Comparison of ENCODE assay signal across 9 cellular contexts in the genomic region with DNA sequence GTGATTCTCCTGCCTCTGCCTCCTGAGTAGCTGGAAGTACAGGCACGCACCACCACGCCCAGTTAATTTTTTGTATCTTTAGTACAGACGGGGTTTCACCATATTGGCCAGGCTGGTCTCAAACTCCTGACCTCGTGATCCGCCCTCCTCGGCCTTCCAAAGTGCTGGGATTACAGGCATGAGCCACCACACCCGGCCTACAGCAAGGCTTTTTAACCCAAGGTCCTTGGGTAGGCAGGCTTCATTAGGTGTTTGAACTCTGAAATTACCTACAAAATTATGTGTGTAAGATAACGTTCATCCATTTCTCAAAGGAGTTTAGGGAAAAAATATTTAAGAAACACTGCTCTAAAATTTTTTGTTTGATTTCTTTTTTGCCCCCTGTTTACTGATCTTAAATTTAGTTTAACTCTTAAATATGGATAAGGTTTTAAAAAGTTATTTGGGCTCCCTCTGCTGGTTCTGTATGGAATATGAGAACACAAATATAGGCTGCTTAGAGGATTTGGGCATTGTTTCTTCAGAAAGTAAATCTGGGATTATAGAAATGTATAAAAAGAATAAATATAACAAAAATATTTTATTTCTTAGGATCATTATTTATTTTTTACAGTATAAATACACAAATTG.
DNase-seq lines count a peak whose midpoint lies in the region; ATAC-seq, FAIRE-seq and TF ChIP-seq lines count a peak whose summit lies in the region.
"Had no signal": no experiment of that assay in that cellular context is flagged by ENCODE, and none has a peak within 500 bp of the region (broad histone marks: within the 10 kb centered on the region; RNA-seq: fewer than 3 reads in every experiment).

No MANE protein-coding gene starts in this region.

- TF ChIP-seq CTCF in thyroid gland (IDR thresholded peaks at IDR 0.05), result peak; percentile 22 to 66 (median 46)

- peak; percentile 66 for DNase-seq in ELR (ENCODE audit: low read depth)
- DNase-seq in HTR-8/SVneo (ENCODE audit: insufficient read length, low spot score), result peak; percentile 37
- DNase-seq in SKM-1 (lab: John Stamatoyannopoulos, UW; ENCODE audit: unreplicated experiment), result peak; percentile 8
- DNase-seq in glomerular endothelial cell (ENCODE audit: extremely low read depth, low read depth, low spot score), result peak; percentile 39
- no peak for DNase-seq in thyroid gland
- no peak for DNase-seq in COLO668 (lab: John Stamatoyannopoulos, UW; ENCODE audit: unreplicated experiment)
- DNase-seq in activated CD4-positive, alpha-beta T cell treated with anti-CD3 and anti-CD28 coated beads, Interleukin-2, amount 50 U/mL, for 1 hour, result no peak

- 82 to 83% methylated on average over 8 of the region's 8 CpGs for WGBS in thyroid gland, 2 donors

- H3K4me3 ChIP-seq in thyroid gland (replicated peaks in 1 of 3), result no peak overlapping the region

- no peak for TF ChIP-seq POLR2A in thyroid gland (IDR thresholded peaks at IDR 0.05)

- no peaks in the 10 kb centered on the region for H3K4me1 ChIP-seq in thyroid gland

- ATAC-seq in GM18519 (IDR thresholded peaks at IDR 0.05; ENCODE audit: low FRiP score, unreplicated experiment), result no peak

- no peaks in the 10 kb centered on the region for H3K9me3 ChIP-seq in thyroid gland
- H3K9me3 ChIP-seq: neutrophil had no signal

- peaks cover 5 to 11% of the 10 kb centered on the region in 2 donors for H3K36me3 ChIP-seq in thyroid gland
- H3K36me3 ChIP-seq: neutrophil had no signal

- no peak for FAIRE-seq in HTR-8/SVneo (lab: Jason Lieb, UNC)

- peak overlapping the region in 1 of 3 donors; percentile 49 for H3K27ac ChIP-seq in thyroid gland
- H3K27ac ChIP-seq: neutrophil had no signal

- no peaks in the 10 kb centered on the region for H3K27me3 ChIP-seq in thyroid gland
- H3K27me3 ChIP-seq: neutrophil had no signal

- intact Hi-C loops in thyroid gland (cut with DNase I), result loop anchor here (10.0 kb wide), 1 partner anchor 322 kb away; no protein-coding TSS in a partner anchor

Comparison
In these comparisons a context has a peak if more than half of its experiments do, and no peak if none do; other contexts are left out.
1. DNase-seq: peak in ELR (single experiment), HTR-8/SVneo (single experiment), SKM-1 (single experiment) and glomerular endothelial cell (single experiment); none in thyroid gland (0 of 2), COLO668 (single experiment) and activated CD4-positive, alpha-beta T cell treated with anti-CD3 and anti-CD28 coated beads, Interleukin-2, amount 50 U/mL, for 1 hour (single experiment).